ENCODE assay signal across 9 cellular contexts in the genomic region with DNA sequence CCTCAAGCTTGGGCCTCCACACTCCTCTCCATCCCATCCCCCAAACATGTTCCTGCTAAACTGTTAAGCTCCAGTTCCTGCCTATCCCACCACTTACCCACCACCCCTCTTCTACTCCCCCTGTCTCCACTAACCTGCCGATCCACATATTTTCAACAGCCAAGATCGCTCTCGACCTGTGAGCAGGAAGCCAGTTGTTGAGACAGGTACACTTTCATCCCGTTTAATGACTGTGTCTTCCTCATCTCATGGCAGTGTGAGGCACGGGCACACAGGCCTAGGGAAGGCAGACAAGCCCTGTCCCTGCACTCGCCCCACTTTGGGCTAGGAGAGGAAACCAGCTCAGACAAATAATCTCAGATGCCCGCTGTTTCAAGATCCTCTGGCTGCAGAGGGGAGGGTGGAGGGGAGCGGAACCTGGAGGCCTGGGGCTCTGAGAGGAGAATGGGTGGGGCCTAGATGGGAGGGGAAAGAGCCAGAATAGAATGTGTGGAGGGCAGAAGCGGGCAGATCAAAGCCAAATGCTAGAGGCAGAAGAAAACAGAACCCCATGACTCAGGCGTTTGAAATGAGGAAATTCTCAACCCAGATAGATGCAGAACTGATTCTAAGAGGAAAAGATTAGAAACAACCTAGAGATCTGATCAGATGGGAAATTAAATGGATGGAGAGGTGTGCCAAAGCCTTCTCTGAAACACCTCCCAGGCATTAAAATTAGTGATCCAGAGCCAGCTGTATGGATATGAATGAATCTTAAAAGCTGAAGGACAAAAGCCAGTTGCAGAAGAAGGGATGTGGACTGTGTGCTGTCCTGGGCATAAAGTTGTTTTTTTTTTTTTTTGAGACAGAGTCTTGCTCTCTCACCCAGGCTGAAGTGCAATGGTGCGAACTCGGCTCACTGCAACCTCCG. TPM values are rescaled to one million over a fixed set of nuclear protein-coding genes. Genes with fewer than 3 reads are reported as not detected.
DNase-seq lines count a peak whose midpoint lies in the region; ATAC-seq, FAIRE-seq and TF ChIP-seq lines count a peak whose summit lies in the region.
"Had no signal": no experiment of that assay in that cellular context is flagged by ENCODE, and none has a peak within 500 bp of the region (broad histone marks: within the 10 kb centered on the region; RNA-seq: fewer than 3 reads in every experiment).

No MANE protein-coding gene starts in this region.

- peak; percentile 95 for ATAC-seq in naive thymus-derived CD4-positive, alpha-beta T cell

- DNase-seq in AG04450 (ENCODE audit: low read depth, low spot score) (peak; percentile 58), KG1 (lab: John Stamatoyannopoulos, UW) (peak; percentile 1), epithelial cell of prostate (ENCODE audit: low read depth, low spot score) (peak; percentile 53), urothelium cell line (ENCODE audit: low spot score) (peak; percentile 92), spleen (no peak), DMS79 (lab: John Stamatoyannopoulos, UW) (no peak)
- DNase-seq in activated CD4-positive, alpha-beta T cell treated with anti-CD3 and anti-CD28 coated beads, Interleukin-2, amount 50 U/mL, for 4 hours: peak; percentile 14 to 19
- DNase-seq in naive thymus-derived CD4-positive, alpha-beta T cell: peak in 7 of 9 donors; percentile 22 to 64 (median 50)

- no peaks in the 10 kb centered on the region for H3K9me3 ChIP-seq in AG04450 (ENCODE audit: control insufficient read depth, insufficient read depth, low read length)
- H3K9me3 ChIP-seq in naive thymus-derived CD4-positive, alpha-beta T cell (ENCODE audit: control insufficient read depth in 2 of 3, low read length in 3 of 3): no peaks in the 10 kb centered on the region
- H3K9me3 ChIP-seq in spleen: no peaks in the 10 kb centered on the region

- H3K27ac Mint-ChIP-seq in naive thymus-derived CD4-positive, alpha-beta T cell: peak overlapping the region; percentile 49 to 87 (median 79)

- no peaks in the 10 kb centered on the region for H3K27me3 Mint-ChIP-seq in naive thymus-derived CD4-positive, alpha-beta T cell

- peak overlapping the region; percentile 46 to 73 (median 64) for H3K4me3 Mint-ChIP-seq in naive thymus-derived CD4-positive, alpha-beta T cell

- intact Hi-C loops in naive thymus-derived CD4-positive, alpha-beta T cell (cut with micrococcal nuclease): no loop called here
- intact Hi-C loops in spleen (cut with DNase I; ENCODE audit: low total_unique reads): no loop called here

- WGBS in spleen, 5 donors: 20 to 27% (median 23%) methylated on average over 13 of the region's 13 CpGs

- CTCF ChIA-PET in AG04450 (lab: Charles Lee): interaction anchor here (0.5 to 1.2 kb wide), 5 partner anchors 15 to 1011 kb away, joined by 3 to 5 read pairs (median 3); no protein-coding TSS in a partner anchor
- CTCF ChIA-PET in naive thymus-derived CD4-positive, alpha-beta T cell (lab: Charles Lee): interaction anchor here (0.9 to 1.5 kb wide), 2 partner anchors 28 to 513 kb away, joined by 4 to 6 read pairs; no protein-coding TSS in a partner anchor

- H3K27ac ChIP-seq in AG04450 (ENCODE audit: low read depth, low read length) (no peak overlapping the region), epithelial cell of prostate (peak overlapping the region; percentile 49), spleen (peak overlapping the region in 3 of 8 donors; percentile 30 to 56 (median 34))
- peak overlapping the region; percentile 33 for H3K27ac ChIP-seq in naive thymus-derived CD4-positive, alpha-beta T cell (ENCODE audit: low read depth, low read length)

- peaks cover 7 to 24% (median 17%) of the 10 kb centered on the region in 7 donors for H3K4me1 Mint-ChIP-seq in naive thymus-derived CD4-positive, alpha-beta T cell

- POLR2A ChIA-PET in AG04450 (lab: Yijun Ruan, JAX): interaction anchor here (0.7 kb wide), 1 partner anchor 20 kb away, joined by 5 read pairs; no protein-coding TSS in a partner anchor
- POLR2A ChIA-PET in naive thymus-derived CD4-positive, alpha-beta T cell (lab: Charles Lee): interaction anchor here (1.6 kb wide), 1 partner anchor 87 kb away, joined by 11 read pairs; no protein-coding TSS in a partner anchor

- H3K4me1 ChIP-seq in naive thymus-derived CD4-positive, alpha-beta T cell (ENCODE audit: control insufficient read depth in 2 of 2, insufficient read depth in 2 of 2, low read length in 2 of 2): peaks cover 0 to 17% of the 10 kb centered on the region in 2 donors
- H3K4me1 ChIP-seq in spleen: peaks cover 0 to 18% (median 0%) of the 10 kb centered on the region in 6 donors

- H3K9me3 Mint-ChIP-seq in naive thymus-derived CD4-positive, alpha-beta T cell: no peaks in the 10 kb centered on the region

- H3K36me3 Mint-ChIP-seq in naive thymus-derived CD4-positive, alpha-beta T cell: peaks cover 0 to 1% (median 0%) of the 10 kb centered on the region in 5 donors

- no peaks in the 10 kb centered on the region for H3K36me3 ChIP-seq in naive thymus-derived CD4-positive, alpha-beta T cell (ENCODE audit: control insufficient read depth in 2 of 3, insufficient read depth in 3 of 3, low read length in 3 of 3)
- H3K36me3 ChIP-seq in spleen: no peaks in the 10 kb centered on the region

- peak; percentile 83 for FAIRE-seq in urothelium cell line (lab: Jason Lieb, UNC)
- FAIRE-seq: endometrium had no signal

- peak overlapping the region; percentile 35 for H3K4me3 ChIP-seq in AG04450 (ENCODE audit: low read depth, low read length)
- H3K4me3 ChIP-seq in naive thymus-derived CD4-positive, alpha-beta T cell (ENCODE audit: low read length): no peak overlapping the region
- H3K4me3 ChIP-seq in spleen: no peak overlapping the region

- no peak for TF ChIP-seq CTCF in AG04450 (IDR thresholded peaks at IDR 0.05; ENCODE audit: low read depth, low read length)
- TF ChIP-seq CTCF in spleen (IDR thresholded peaks at IDR 0.05 in 8 of 11, conservative IDR thresholded peaks at IDR 0.05 in 3 of 11): no peak

- H3K27me3 ChIP-seq in AG04450 (ENCODE audit: control insufficient read depth, insufficient read depth, low read length) (no peaks in the 10 kb centered on the region), spleen (replicated peaks in 1 of 7) (no peaks in the 10 kb centered on the region)
- H3K27me3 ChIP-seq in naive thymus-derived CD4-positive, alpha-beta T cell (ENCODE audit: control insufficient read depth in 2 of 2, insufficient read depth in 2 of 2, low read length in 2 of 2): no peaks in the 10 kb centered on the region

- TF ChIP-seq POLR2A in spleen (IDR thresholded peaks at IDR 0.05): no peak

RNA-seq across cellular contexts. Expression of gene CYP2S1, which starts 16.9 kb away (rescaled TPM):
- polyA plus RNA-seq in AG04450 (2011; rRNA removed): 0.73 and 2.5 TPM in 2 replicates
- polyA minus RNA-seq in AG04450 (2011; rRNA and poly(A)+ RNA removed): 1.3 TPM in 2 replicates
- 1 to 10 TPM in 2 of 5 experiments, under 1 TPM in 3; 0.24 to 4.1 (median 0.74) TPM for total RNA-seq in naive thymus-derived CD4-positive, alpha-beta T cell
- polyA plus RNA-seq in naive thymus-derived CD4-positive, alpha-beta T cell: not detected
- total RNA-seq in spleen: 10 to 100 TPM in 4 of 7 donors, 1 to 10 TPM in 3; 3.8 to 22.4 (median 10.4) TPM
- under 1 TPM; 0.62 to 0.93 (median 0.83) TPM for polyA plus RNA-seq in spleen

RNA-seq across cellular contexts. Expression of gene AXL, which starts 42.9 kb away (rescaled TPM):
- polyA plus RNA-seq in AG04450 (2011; rRNA removed) (210 and 212 TPM in 2 replicates), spleen (1 to 10 TPM; 2.3 to 8.3 (median 5.0) TPM)
- polyA minus RNA-seq in AG04450 (2011; rRNA and poly(A)+ RNA removed): 770 and 1,073 TPM in 2 replicates
- under 1 TPM in 4 of 5 experiments, not detected in 1; 0.12 to 0.54 (median 0.35) TPM for total RNA-seq in naive thymus-derived CD4-positive, alpha-beta T cell
- under 1 TPM; 0.16 to 0.19 TPM for polyA plus RNA-seq in naive thymus-derived CD4-positive, alpha-beta T cell
- 100 to 1,000 TPM in 3 of 7 donors, 10 to 100 TPM in 4; 48.4 to 135 (median 87.5) TPM for total RNA-seq in spleen

Comparison
In these comparisons a context has a peak if more than half of its experiments do, and no peak if none do; other contexts are left out.
1. DNase-seq: peak in AG04450 (single experiment), KG1 (single experiment), activated CD4-positive, alpha-beta T cell treated with anti-CD3 and anti-CD28 coated beads, Interleukin-2, amount 50 U/mL, for 4 hours (2 of 2), epithelial cell of prostate (single experiment), naive thymus-derived CD4-positive, alpha-beta T cell (7 of 9) and urothelium cell line (single experiment); none in spleen (single experiment) and DMS79 (single experiment).
2. RNA of gene AXL, which starts 42.9 kb away (polyA plus RNA-seq): 210 to 212 TPM in AG04450; 2.3 to 8.3 TPM in spleen and 0.16 to 0.19 TPM in naive thymus-derived CD4-positive, alpha-beta T cell; every median in the first group is over 10 times any median in the second.